In genomic region chr4:2806392-2807355, GRCh38 we compare ENCODE assay signal across 8 cellular contexts. TPM values are rescaled to one million over a fixed set of nuclear protein-coding genes. Genes with fewer than 3 reads are reported as not detected.
DNase-seq lines count a peak whose midpoint lies in the region; ATAC-seq, FAIRE-seq and TF ChIP-seq lines count a peak whose summit lies in the region.
"Had no signal": no experiment of that assay in that cellular context is flagged by ENCODE, and none has a peak within 500 bp of the region (broad histone marks: within the 10 kb centered on the region; RNA-seq: fewer than 3 reads in every experiment).

No MANE protein-coding gene starts in this region.

- in situ Hi-C loops in transverse colon (cut with MboI; ENCODE audit: low pct_ligation_motif_present in 1 of 4, low pct_unique_long_range_greater_than_20kb in 1 of 4, low sequenced_read_pairs in 3 of 4): no loop called here

- H3K23ac ChIP-seq in H1 (ENCODE audit: insufficient read length): no peak overlapping the region

- H2BK20ac ChIP-seq in H1 (ENCODE audit: low read length): no peak overlapping the region

- no peak overlapping the region for H4K91ac ChIP-seq in H1 (replicated peaks; ENCODE audit: insufficient read length, low read length)

- 0 out of 2 replicates have a peak, but pooled peaks cover 2% of the 10 kb centered on the region for H3K79me1 ChIP-seq in H1 (ENCODE audit: low read depth, low read length)

- H3K23me2 ChIP-seq in H1 (ENCODE audit: low read depth, low read length): no peaks in the 10 kb centered on the region

- peaks cover 26% of the 10 kb centered on the region for H3K4me1 ChIP-seq in NT2/D1 (ENCODE audit: insufficient read depth, insufficient read length)
- H3K4me1 ChIP-seq in H1 (replicated peaks in 1 of 4; ENCODE audit: control insufficient read depth in 3 of 4, insufficient read depth in 4 of 4, low read length in 3 of 4): peaks cover 0 to 13% (median 4%) of the 10 kb centered on the region in 4 experiments; a peak in 6 of 7 replicates
- peaks cover 63% of the 10 kb centered on the region for H3K4me1 ChIP-seq in mucosa of descending colon (ENCODE audit: low read depth)
- peaks cover 43 to 80% (median 60%) of the 10 kb centered on the region in 4 donors for H3K4me1 ChIP-seq in transverse colon

- no peak for FAIRE-seq in H1 (lab: Jason Lieb, UNC)

- H4K8ac ChIP-seq in H1 (ENCODE audit: extremely low read depth, insufficient read depth, low read length): peak overlapping the region; percentile 62; the same call in 1 of the 2 replicates

- H3K9ac ChIP-seq in NT2/D1 (ENCODE audit: insufficient read length, low read depth) (peak overlapping the region; percentile 50), H1 (replicated peaks in 1 of 4; ENCODE audit: extremely low read depth in 1 of 4, low read depth in 3 of 4, low read length in 3 of 4) (no peak overlapping the region)

- H3K9me3 ChIP-seq in NT2/D1 (ENCODE audit: insufficient read depth, low read length) (no peaks in the 10 kb centered on the region), H1 (ENCODE audit: insufficient read depth in 2 of 2, low read depth in 1 of 2, low read length in 1 of 2) (no peaks in the 10 kb centered on the region), mucosa of descending colon (no peaks in the 10 kb centered on the region), transverse colon (no peaks in the 10 kb centered on the region)

- POLR2A ChIA-PET in H1 (lab: Charles Lee; ENCODE audit: partially characterized antibody): interaction anchor here (0.6 to 2.2 kb wide), 5 partner anchors 9 to 44 kb away, joined by 3 to 7 read pairs (median 5); no protein-coding TSS in a partner anchor

- no peak overlapping the region for H3K4me3 ChIP-seq in NT2/D1 (ENCODE audit: insufficient read length, low read depth)
- no peak overlapping the region for H3K4me3 ChIP-seq in H1 (ENCODE audit: extremely low read depth in 1 of 4, insufficient read depth in 2 of 4, low read depth in 3 of 4, low read length in 4 of 4)
- H3K4me3 ChIP-seq in mucosa of descending colon: no peak overlapping the region
- no peak overlapping the region for H3K4me3 ChIP-seq in transverse colon

- H3K4me2 ChIP-seq in H1 (ENCODE audit: insufficient read depth in 1 of 2, low read depth in 2 of 2, low read length in 2 of 2): no peak overlapping the region

- TF ChIP-seq EP300 in H1 (IDR thresholded peaks at IDR 0.05; ENCODE audit: borderline replicate concordance in 1 of 2, low read depth in 2 of 2, low read length in 2 of 2) (no peak), transverse colon (IDR thresholded peaks at IDR 0.05; ENCODE audit: low read depth) (no peak)

- no peak overlapping the region for H4K5ac ChIP-seq in H1 (ENCODE audit: insufficient read length, low read depth, low read length)

- CTCF ChIA-PET in H1 (lab: Charles Lee; ENCODE audit: partially characterized antibody): interaction anchor here (0.6 to 1.6 kb wide), 2 partner anchors 9 to 43 kb away, joined by 3 to 4 read pairs; no protein-coding TSS in a partner anchor

- TF ChIP-seq RAD21 in H1 (IDR thresholded peaks at IDR 0.05 in 1 of 2, conservative IDR thresholded peaks at IDR 0.05 in 1 of 2; ENCODE audit: low read depth in 2 of 2, low read length in 2 of 2): no peak

- TF ChIP-seq POLR2A in H1 (IDR thresholded peaks at IDR 0.05; ENCODE audit: control extremely low read depth in 1 of 2, low read depth in 2 of 2, low read length in 2 of 2) (no peak), transverse colon (IDR thresholded peaks at IDR 0.05) (no peak)

- H3K36me3 ChIP-seq in NT2/D1 (ENCODE audit: insufficient read depth, insufficient read length, low read length): no peaks in the 10 kb centered on the region
- no peaks in the 10 kb centered on the region for H3K36me3 ChIP-seq in H1 (ENCODE audit: control insufficient read depth in 2 of 4, insufficient read depth in 4 of 4, low read length in 3 of 4)
- H3K36me3 ChIP-seq in mucosa of descending colon (ENCODE audit: low read depth): no peaks in the 10 kb centered on the region
- H3K36me3 ChIP-seq in transverse colon: no peaks in the 10 kb centered on the region

- TF ChIP-seq CTCF in H1 (IDR thresholded peaks at IDR 0.05; ENCODE audit: control extremely low read depth in 1 of 3, insufficient read depth in 1 of 3, low read depth in 1 of 3, low read length in 3 of 3) (no peak), mucosa of descending colon (IDR thresholded peaks at IDR 0.05) (no peak), transverse colon (IDR thresholded peaks at IDR 0.05) (no peak)

- no peak overlapping the region for H2AK5ac ChIP-seq in H1 (ENCODE audit: low read depth, low read length)

- no peak overlapping the region for H2BK120ac ChIP-seq in H1 (replicated peaks; ENCODE audit: low read depth, low read length)

- ATAC-seq in mucosa of descending colon (peak; percentile 39), GM21737 (IDR thresholded peaks at IDR 0.05; ENCODE audit: unreplicated experiment) (no peak), HG03196 (IDR thresholded peaks at IDR 0.05; ENCODE audit: unreplicated experiment) (no peak)

- no peak overlapping the region for H3K56ac ChIP-seq in H1 (replicated peaks; ENCODE audit: insufficient read length, low read depth, low read length)

- H3K18ac ChIP-seq in H1 (ENCODE audit: extremely low read depth, low read length): no peak overlapping the region

- H2BK15ac ChIP-seq in H1 (ENCODE audit: low read length): no peak overlapping the region

- H2AFZ ChIP-seq in H1 (ENCODE audit: low read length): no peak overlapping the region

- H3K27me3 ChIP-seq in NT2/D1 (ENCODE audit: insufficient read depth, insufficient read length): no peaks in the 10 kb centered on the region
- H3K27me3 ChIP-seq in H1 (replicated peaks in 1 of 4; ENCODE audit: control insufficient read depth in 3 of 4, extremely low read depth in 1 of 4, insufficient read depth in 3 of 4, low read length in 3 of 4): no peaks in the 10 kb centered on the region
- no peaks in the 10 kb centered on the region for H3K27me3 ChIP-seq in transverse colon

- intact Hi-C loops in mucosa of descending colon (cut with DNase I, micrococcal nuclease): no loop called here
- intact Hi-C loops in transverse colon (cut with DNase I; ENCODE audit: low total_unique reads): no loop called here

- 91% methylated on average over 25 of the region's 27 CpGs; no CpG with 5 or more reads in 1 of the 2 experiments for WGBS in H1 (ENCODE audit: extremely low coverage in 1 of 2, insufficient coverage in 1 of 2, insufficient read length in 1 of 2, insufficient replicate concordance in 2 of 2, low coverage in 1 of 2, low lambda C conversion rate in 2 of 2, missing lambda C conversion rate in 1 of 2), 2 experiments
- WGBS in transverse colon (ENCODE audit: low coverage in 1 of 2), 2 donors: 20 to 51% methylated on average over 1 to 27 of the region's 27 CpGs

- H3K27ac ChIP-seq in H1 (ENCODE audit: low read depth, low read length): no peak overlapping the region
- H3K27ac ChIP-seq in transverse colon: peak overlapping the region; percentile 81 to 82 (median 82)

- DNase-seq in NT2/D1 (ENCODE audit: low read depth, low spot score) (no peak), H1 (ENCODE audit: low read depth in 1 of 2, low spot score in 2 of 2) (no peak), mucosa of descending colon (peak; percentile 75 to 84 (median 82)), transverse colon (peak; percentile 80), NK-92 (lab: John Stamatoyannopoulos, UW; ENCODE audit: unreplicated experiment) (no peak)
- DNase-seq: activated CD8-positive, alpha-beta memory T cell treated with anti-CD3 and anti-CD28 coated beads, Interleukin-2, amount 50 U/mL, for 4 hours had no signal

- H3K79me2 ChIP-seq in H1 (ENCODE audit: control insufficient read depth in 1 of 2, insufficient read depth in 2 of 2, low read length in 2 of 2): no peaks in the 10 kb centered on the region

- H2BK5ac ChIP-seq in H1 (ENCODE audit: low read depth, low read length): 0 out of 2 replicates have a peak overlapping the region, but pooled peaks have one; percentile 60

- peaks cover 0 to 3% of the 10 kb centered on the region in 2 experiments for H4K20me1 ChIP-seq in H1 (replicated peaks in 1 of 2; ENCODE audit: control insufficient read depth in 1 of 2, insufficient read depth in 2 of 2, low read length in 2 of 2)

- no peak overlapping the region for H3K4ac ChIP-seq in H1 (replicated peaks; ENCODE audit: insufficient read length, low read depth, low read length)

- H3K14ac ChIP-seq in H1 (ENCODE audit: insufficient read length): no peak overlapping the region

- H2BK12ac ChIP-seq in H1 (ENCODE audit: low read depth, low read length): no peak overlapping the region

RNA-seq across cellular contexts. Expression of gene SH3BP2, which starts 13.8 kb away (rescaled TPM):
- total RNA-seq in H1 (2021; fragmentation: NEBNext Ultra II Directional; extraction: Animal tissue kit (Norgen Biotek cat#: 25700)): 31.4 and 32.4 TPM in 2 replicates
- 27.4 and 45.8 TPM in 2 replicates for polyA plus RNA-seq in H1 (2011; rRNA removed)
- 29.6 TPM for polyA plus RNA-seq in H1 (2011; cell fraction: cytosol; rRNA removed)
- polyA plus RNA-seq in H1 (2011; cell fraction: nucleus; rRNA removed): 119 TPM
- polyA plus RNA-seq in H1 (2012, experiment 1 of 2): 18.2 to 28.4 TPM (median 24.8 TPM) in 4 replicates
- polyA plus RNA-seq in H1 (2012, experiment 2 of 2): 13.6 TPM
- 19.6 TPM for polyA plus RNA-seq in H1 (2013, experiment 1 of 2)
- 18.1 TPM for polyA plus RNA-seq in H1 (2013, experiment 2 of 2)
- 52.4 and 64.8 TPM in 2 replicates for polyA minus RNA-seq in H1 (2011; rRNA and poly(A)+ RNA removed)
- polyA minus RNA-seq in H1 (2011; cell fraction: cytosol; rRNA and poly(A)+ RNA removed): 25.8 TPM
- 51.1 TPM for polyA minus RNA-seq in H1 (2011; cell fraction: nucleus; rRNA and poly(A)+ RNA removed)
- 10 to 100 TPM; 48.1 to 75.3 (median 73.0) TPM for total RNA-seq in mucosa of descending colon
- total RNA-seq in transverse colon: 100 to 1,000 TPM in 3 of 4 donors, 10 to 100 TPM in 1; 92.6 to 301 (median 117) TPM

RNA-seq across cellular contexts. Expression of gene ADD1, which starts 37.0 kb away (rescaled TPM):
- total RNA-seq in H1 (2021; fragmentation: NEBNext Ultra II Directional; extraction: Animal tissue kit (Norgen Biotek cat#: 25700)): 132 and 143 TPM in 2 replicates
- 113 and 219 TPM in 2 replicates for polyA plus RNA-seq in H1 (2011; rRNA removed)
- polyA plus RNA-seq in H1 (2011; cell fraction: cytosol; rRNA removed): 94.0 TPM
- polyA plus RNA-seq in H1 (2011; cell fraction: nucleus; rRNA removed): 253 TPM
- polyA plus RNA-seq in H1 (2012, experiment 1 of 2): 98.4 to 131 TPM (median 126 TPM) in 4 replicates
- 79.3 TPM for polyA plus RNA-seq in H1 (2012, experiment 2 of 2)
- 150 TPM for polyA plus RNA-seq in H1 (2013, experiment 1 of 2)
- polyA plus RNA-seq in H1 (2013, experiment 2 of 2): 143 TPM
- polyA minus RNA-seq in H1 (2011; rRNA and poly(A)+ RNA removed): 76.5 and 77.9 TPM in 2 replicates
- 51.5 TPM for polyA minus RNA-seq in H1 (2011; cell fraction: cytosol; rRNA and poly(A)+ RNA removed)
- polyA minus RNA-seq in H1 (2011; cell fraction: nucleus; rRNA and poly(A)+ RNA removed): 72.5 TPM
- total RNA-seq in mucosa of descending colon: 100 to 1,000 TPM; 201 to 373 (median 261) TPM
- 100 to 1,000 TPM; 218 to 392 (median 299) TPM for total RNA-seq in transverse colon

RNA-seq across cellular contexts. Expression of gene TNIP2, which starts 50.5 kb away (rescaled TPM):
- total RNA-seq in H1 (2021; fragmentation: NEBNext Ultra II Directional; extraction: Animal tissue kit (Norgen Biotek cat#: 25700)): 36.2 and 37.7 TPM in 2 replicates
- 23.7 and 35.7 TPM in 2 replicates for polyA plus RNA-seq in H1 (2011; rRNA removed)
- polyA plus RNA-seq in H1 (2011; cell fraction: cytosol; rRNA removed): 41.8 TPM
- 54.1 TPM for polyA plus RNA-seq in H1 (2011; cell fraction: nucleus; rRNA removed)
- 26.4 to 39.9 TPM (median 39.1 TPM) in 4 replicates for polyA plus RNA-seq in H1 (2012, experiment 1 of 2)
- 29.2 TPM for polyA plus RNA-seq in H1 (2012, experiment 2 of 2)
- 21.6 TPM for polyA plus RNA-seq in H1 (2013, experiment 1 of 2)
- 23.2 TPM for polyA plus RNA-seq in H1 (2013, experiment 2 of 2)
- 7.9 and 15.5 TPM in 2 replicates for polyA minus RNA-seq in H1 (2011; rRNA and poly(A)+ RNA removed)
- 13.5 TPM for polyA minus RNA-seq in H1 (2011; cell fraction: cytosol; rRNA and poly(A)+ RNA removed)
- polyA minus RNA-seq in H1 (2011; cell fraction: nucleus; rRNA and poly(A)+ RNA removed): 19.3 TPM
- total RNA-seq in mucosa of descending colon (10 to 100 TPM; 50.3 to 51.5 (median 51.2) TPM), transverse colon (100 to 1,000 TPM in 3 of 4 donors, 10 to 100 TPM in 1; 91.8 to 203 (median 129) TPM)

Comparison
In these comparisons a context has a peak if more than half of its experiments do, and no peak if none do; other contexts are left out.
1. DNase-seq: peak in mucosa of descending colon (3 of 3) and transverse colon (single experiment); none in NT2/D1 (single experiment), H1 (0 of 2) and NK-92 (single experiment).